2 cellular contexts compared by ENCODE assay signal in the genomic region with DNA sequence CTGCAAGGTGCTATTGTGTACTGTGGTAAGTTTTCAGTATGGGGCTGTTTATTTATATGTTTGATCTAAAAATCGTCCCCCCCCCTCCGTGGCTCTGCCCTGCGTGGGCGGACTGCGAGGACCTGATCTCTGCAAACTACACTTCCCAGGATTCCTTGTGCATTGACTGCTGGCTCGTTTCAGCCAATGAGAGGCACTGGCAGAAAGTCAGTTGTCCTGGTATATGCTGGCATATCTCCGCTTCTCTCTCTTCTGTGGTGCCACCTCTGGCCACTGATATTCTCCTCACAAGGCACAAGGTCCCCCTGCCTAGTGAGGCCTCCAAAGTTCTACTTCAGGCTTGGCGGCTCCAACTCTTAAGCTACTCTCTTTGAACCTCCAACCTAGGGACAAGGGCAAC.
A peak's percentile ranks its signal among the peaks of the same experiment; 100 is the strongest.
TF ChIP-seq lines count a peak whose summit lies in the region.

No MANE protein-coding gene starts in this region.

TF ChIP-seq in HCT116, 20 proteins besides CTCF, POLR2A, EP300 and RAD21:
- TF ChIP-seq SP1 (IDR thresholded peaks at IDR 0.05; ENCODE audit: low read depth) (peak; percentile 54; the same call in 1 of the 2 replicates), EGR1 (IDR thresholded peaks at IDR 0.05; ENCODE audit: low read depth) (peak; percentile 96), TCF7L2 (IDR thresholded peaks at IDR 0.05; ENCODE audit: borderline replicate concordance, extremely low read depth, insufficient read depth, insufficient read length) (no peak)

TF ChIP-seq in H1, 55 proteins besides CTCF, POLR2A, EP300 and RAD21:
- peak; percentile 83 for TF ChIP-seq EGR1 (IDR thresholded peaks at IDR 0.05; ENCODE audit: borderline replicate concordance, low read depth, low read length)
- TF ChIP-seq KDM4A (IDR thresholded peaks at IDR 0.05; ENCODE audit: low read depth, low read length, severe bottlenecking): no peak
- no peak for TF ChIP-seq KDM5A (IDR thresholded peaks at IDR 0.05; ENCODE audit: low read length)
- no peak for TF ChIP-seq JUND (IDR thresholded peaks at IDR 0.05; ENCODE audit: low read length)
- TF ChIP-seq NANOG (IDR thresholded peaks at IDR 0.05; ENCODE audit: insufficient read depth, low read depth, low read length, poor library complexity, severe bottlenecking): no peak
- TF ChIP-seq SIX5 (IDR thresholded peaks at IDR 0.05; ENCODE audit: low read depth, low read length): peak; percentile 40; the same call in 1 of the 2 replicates
- TF ChIP-seq FOSL1 (IDR thresholded peaks at IDR 0.05; ENCODE audit: insufficient read depth, low read depth, low read length): no peak
- no peak for TF ChIP-seq ATF2 (IDR thresholded peaks at IDR 0.05; ENCODE audit: low read length)
- TF ChIP-seq RBBP5 (IDR thresholded peaks at IDR 0.05; ENCODE audit: borderline replicate concordance, low read depth, low read length): no peak
- TF ChIP-seq SIRT6 (IDR thresholded peaks at IDR 0.05; ENCODE audit: low read length): no peak
- TF ChIP-seq, protein P1, sequence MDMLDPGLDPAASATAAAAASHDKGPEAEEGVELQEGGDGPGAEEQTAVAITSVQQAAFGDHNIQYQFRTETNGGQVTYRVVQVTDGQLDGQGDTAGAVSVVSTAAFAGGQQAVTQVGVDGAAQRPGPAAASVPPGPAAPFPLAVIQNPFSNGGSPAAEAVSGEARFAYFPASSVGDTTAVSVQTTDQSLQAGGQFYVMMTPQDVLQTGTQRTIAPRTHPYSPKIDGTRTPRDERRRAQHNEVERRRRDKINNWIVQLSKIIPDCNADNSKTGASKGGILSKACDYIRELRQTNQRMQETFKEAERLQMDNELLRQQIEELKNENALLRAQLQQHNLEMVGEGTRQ (IDR thresholded peaks at IDR 0.05; ENCODE audit: low read length): 0 out of 2 replicates have a peak, but pooled peaks have one; percentile 24
- no peak for TF ChIP-seq TAF7 (optimal IDR thresholded peaks at IDR 0.05; ENCODE audit: borderline replicate concordance, low read depth, low read length)
- TF ChIP-seq GTF2F1 (IDR thresholded peaks at IDR 0.05; ENCODE audit: borderline replicate concordance, low read depth, low read length): no peak
- no peak for TF ChIP-seq BACH1 (IDR thresholded peaks at IDR 0.05; ENCODE audit: low read length)
- TF ChIP-seq CHD2 (IDR thresholded peaks at IDR 0.05; ENCODE audit: low read length): no peak
- TF ChIP-seq NRF1 (IDR thresholded peaks at IDR 0.05; ENCODE audit: low read depth, low read length): no peak
- no peak for TF ChIP-seq BCL11A (IDR thresholded peaks at IDR 0.05; ENCODE audit: low read depth in 2 of 2, low read length in 2 of 2)
- TF ChIP-seq CBX8 (IDR thresholded peaks at IDR 0.05; ENCODE audit: borderline replicate concordance, low read depth, low read length): no peak
- no peak for TF ChIP-seq ASH2L (IDR thresholded peaks at IDR 0.05; ENCODE audit: low read length)
- TF ChIP-seq CREB1 (IDR thresholded peaks at IDR 0.05): no peak
- no peak for TF ChIP-seq CBX5 (IDR thresholded peaks at IDR 0.05; ENCODE audit: low read depth, low read length)
